8 cellular contexts compared by ENCODE assay signal in the genomic region with DNA sequence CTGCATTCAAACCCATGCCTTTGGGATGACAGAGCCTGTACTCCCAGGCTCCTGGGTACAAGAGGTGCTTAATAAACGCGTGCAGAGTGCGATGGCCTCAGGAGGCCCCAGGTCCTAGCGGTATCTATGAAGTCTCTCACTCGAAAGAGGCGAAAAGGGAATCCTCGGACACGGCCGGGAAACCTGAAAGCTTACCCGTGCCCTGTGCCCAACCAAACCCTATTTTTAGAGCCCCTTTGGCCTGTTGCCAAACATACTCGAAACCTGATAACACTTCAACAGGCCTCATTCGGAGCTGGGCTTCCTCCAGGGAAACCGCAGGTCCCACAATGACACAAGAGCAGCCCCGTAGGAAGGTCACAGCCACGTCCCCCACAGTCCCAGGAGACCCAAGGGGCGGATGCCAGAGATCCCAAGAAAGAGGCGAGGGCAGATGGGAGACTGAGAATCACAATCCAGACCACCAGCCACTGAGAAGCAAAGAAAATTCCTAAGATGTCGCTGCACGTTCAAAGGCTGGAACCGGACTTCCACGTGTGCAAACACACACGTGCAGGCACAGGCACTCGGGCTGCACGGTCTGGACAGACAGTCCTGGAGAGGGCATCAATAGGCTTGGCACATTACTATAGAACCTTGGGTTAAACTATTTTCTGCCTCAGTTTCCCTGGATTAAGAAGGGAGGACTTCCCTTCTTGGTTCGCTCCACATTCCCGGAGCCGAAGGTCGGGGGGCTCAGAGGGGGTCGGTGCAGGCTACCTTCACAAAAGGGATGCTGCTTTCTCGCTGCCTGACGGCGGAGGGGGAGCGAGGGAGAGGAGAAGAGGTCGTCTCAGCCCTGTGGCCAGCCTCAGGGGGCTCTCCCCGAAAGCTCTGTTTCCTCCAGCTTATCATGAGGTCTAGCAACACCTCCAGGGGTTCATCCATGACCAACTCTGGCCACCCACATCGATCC. TPM values are rescaled to one million over a fixed set of nuclear protein-coding genes. Genes with fewer than 3 reads are reported as not detected.
DNase-seq lines count a peak whose midpoint lies in the region; ATAC-seq and TF ChIP-seq lines count a peak whose summit lies in the region.

No MANE protein-coding gene starts in this region.

- ATAC-seq in left colon: no peak
- no peak for ATAC-seq in GM19397 (IDR thresholded peaks at IDR 0.05; ENCODE audit: unreplicated experiment)

- H3K27ac ChIP-seq in layer of hippocampus (ENCODE audit: low read depth, low read length): peak overlapping the region; percentile 33

- H3K4me3 ChIP-seq in NB4 (ENCODE audit: low read depth, low read length): no peak overlapping the region

- DNase-seq in GM19240 (ENCODE audit: insufficient read length, low spot score): peak; percentile 61
- peak; percentile 95 for DNase-seq in NB4 (ENCODE audit: low read depth)
- peak; percentile 57 for DNase-seq in activated CD8-positive, alpha-beta memory T cell treated with anti-CD3 and anti-CD28 coated beads, Interleukin-2, amount 50 U/mL, for 4 hours
- DNase-seq in left colon: no peak
- DNase-seq in GM03348 (ENCODE audit: low spot score): no peak
- no peak for DNase-seq in NCI-H2227 treated with DMSO at 0.1 percent for 48 hours (lab: John Stamatoyannopoulos, UW)

- no peak for TF ChIP-seq CTCF in NB4 (IDR thresholded peaks at IDR 0.05; ENCODE audit: low read depth, low read length)

- TF ChIP-seq POLR2A in NB4 (IDR thresholded peaks at IDR 0.05; ENCODE audit: extremely low read depth, insufficient read length): no peak

- no peaks in the 10 kb centered on the region for H3K27me3 ChIP-seq in layer of hippocampus (ENCODE audit: control insufficient read depth, insufficient read depth, low read length)

- intact Hi-C loops in left colon (cut with DNase I, micrococcal nuclease): no loop called here

RNA-seq across cellular contexts. Expression of gene PDGFB, which starts 8.2 kb away (rescaled TPM):
- 1 to 10 TPM; 2.7 to 5.3 TPM for total RNA-seq in left colon

Comparison
In these comparisons a context has a peak if more than half of its experiments do, and no peak if none do; other contexts are left out.
1. DNase-seq: peak in GM19240 (single experiment), NB4 (single experiment) and activated CD8-positive, alpha-beta memory T cell treated with anti-CD3 and anti-CD28 coated beads, Interleukin-2, amount 50 U/mL, for 4 hours (single experiment); none in left colon (0 of 2), GM03348 (single experiment) and NCI-H2227 treated with DMSO at 0.1 percent for 48 hours (single experiment).